In the genomic region with DNA sequence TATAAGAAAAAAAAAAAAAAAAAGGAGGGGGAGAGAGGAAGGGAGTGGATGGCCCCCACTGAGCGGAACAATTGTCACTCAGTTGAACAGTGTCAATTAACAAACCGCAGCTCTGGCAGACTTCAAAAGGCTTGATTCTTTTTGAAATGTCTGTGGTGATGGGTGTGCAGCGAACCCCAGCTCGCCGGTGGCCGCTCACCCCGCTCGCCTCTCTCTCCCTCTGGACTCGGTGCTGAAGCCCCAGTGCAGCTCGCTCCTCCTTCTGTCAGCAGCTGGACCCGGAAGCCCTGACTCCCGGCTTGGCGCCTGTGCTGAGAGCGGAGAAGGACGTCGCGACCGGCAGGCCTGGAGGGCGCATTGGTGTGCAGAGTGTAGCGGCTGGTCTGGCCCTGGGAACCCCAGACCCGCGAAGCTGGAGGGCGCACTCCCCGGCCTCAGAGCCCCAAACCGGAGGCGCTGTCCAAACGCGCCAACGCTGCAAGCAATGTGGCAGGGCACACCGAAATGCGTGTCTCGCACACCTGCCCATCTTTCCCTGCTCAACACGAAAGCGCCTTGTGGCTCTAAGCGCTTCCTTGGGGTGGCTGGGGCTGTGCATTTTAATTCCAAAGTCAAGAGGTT, we compare ENCODE assay signal across 8 cellular contexts.
A peak's percentile ranks its signal among the peaks of the same experiment; 100 is the strongest.
DNase-seq lines count a peak whose midpoint lies in the region; ATAC-seq and TF ChIP-seq lines count a peak whose summit lies in the region.

No MANE protein-coding gene starts in this region.

- no peaks in the 10 kb centered on the region for H3K9me3 Mint-ChIP-seq in nephron progenitor cell

- ATAC-seq in HG02610 (IDR thresholded peaks at IDR 0.05; ENCODE audit: unreplicated experiment): no peak
- ATAC-seq in GM21737 (IDR thresholded peaks at IDR 0.05; ENCODE audit: unreplicated experiment): no peak

- H3K36me3 Mint-ChIP-seq in nephron progenitor cell (ENCODE audit: low read depth): no peaks in the 10 kb centered on the region

- no peak for TF ChIP-seq CTCF in nephron progenitor cell (IDR thresholded peaks at IDR 0.05)

- peaks cover 100% of the 10 kb centered on the region for H3K27me3 Mint-ChIP-seq in nephron progenitor cell (ENCODE audit: low read depth, poor library complexity)

- DNase-seq in stimulated activated CD4-positive, alpha-beta T cell treated with anti-CD3 and anti-CD28 coated beads, Interleukin-15, amount 100 ng/mL, for 24 hours: peak; percentile 49
- no peak for DNase-seq in stimulated activated CD4-positive, alpha-beta T cell treated with anti-CD3 and anti-CD28 coated beads, Interleukin-2, amount 100 ng/mL, for 24 hours
- peak; percentile 28 for DNase-seq in T follicular helper cell (ENCODE audit: low read depth)
- DNase-seq in erythroblast (lab: John Stamatoyannopoulos, UW): peak; percentile 23 to 27
- DNase-seq in nephron progenitor cell: peak; percentile 49
- DNase-seq in dedifferentiated amniotic fluid mesenchymal stem cell (ENCODE audit: extremely low spot score): no peak

- H3K27ac Mint-ChIP-seq in nephron progenitor cell: no peak overlapping the region

- peaks cover 30% of the 10 kb centered on the region for H3K4me1 Mint-ChIP-seq in nephron progenitor cell

- H3K4me3 Mint-ChIP-seq in nephron progenitor cell: peak overlapping the region; percentile 28

- no peak for TF ChIP-seq POLR2A in erythroblast (IDR thresholded peaks at IDR 0.05; ENCODE audit: low read length)

Comparison
In these comparisons a context has a peak if more than half of its experiments do, and no peak if none do; other contexts are left out.
1. DNase-seq: peak in stimulated activated CD4-positive, alpha-beta T cell treated with anti-CD3 and anti-CD28 coated beads, Interleukin-15, amount 100 ng/mL, for 24 hours (single experiment), T follicular helper cell (single experiment), erythroblast (2 of 2) and nephron progenitor cell (single experiment); none in stimulated activated CD4-positive, alpha-beta T cell treated with anti-CD3 and anti-CD28 coated beads, Interleukin-2, amount 100 ng/mL, for 24 hours (0 of 2) and dedifferentiated amniotic fluid mesenchymal stem cell (single experiment).